26 cellular contexts compared by ENCODE assay signal in the genomic region with DNA sequence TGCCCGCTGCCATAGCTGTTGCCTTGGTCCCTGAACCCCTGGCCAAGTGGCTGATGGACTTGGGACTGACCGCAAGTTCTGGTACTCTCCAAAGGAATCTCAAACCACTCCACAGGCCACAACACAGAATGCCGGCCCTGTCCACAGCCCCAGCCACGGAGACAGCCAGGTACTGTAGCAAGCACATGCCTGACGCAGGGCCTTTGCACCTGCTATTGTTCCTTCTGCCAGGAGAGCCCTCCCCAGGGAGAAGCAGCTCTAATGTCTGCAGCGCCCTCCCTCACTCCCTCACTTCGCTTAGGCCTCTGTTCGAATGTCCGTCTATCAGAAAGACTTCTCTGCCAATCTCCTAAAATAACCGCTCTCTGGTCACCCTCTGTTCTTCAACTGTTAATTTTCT. TPM values are rescaled to one million over a fixed set of nuclear protein-coding genes. Genes with fewer than 3 reads are reported as not detected.
"Had no signal": no experiment of that assay in that cellular context is flagged by ENCODE, and none has a peak within 500 bp of the region (broad histone marks: within the 10 kb centered on the region; RNA-seq: fewer than 3 reads in every experiment).

No MANE protein-coding gene starts in this region.

- H3K27me3 ChIP-seq: colonic mucosa, dorsolateral prefrontal cortex, esophagus squamous epithelium, foreskin keratinocyte, gastrocnemius medialis, gastroesophageal sphincter, heart left ventricle, heart right ventricle had no signal

- H3K4me1 ChIP-seq: colonic mucosa, foreskin keratinocyte had no signal

- H3K4me3 ChIP-seq: colonic mucosa, coronary artery, dorsolateral prefrontal cortex, esophagus muscularis mucosa, esophagus squamous epithelium, gastrocnemius medialis, gastroesophageal sphincter, heart left ventricle, heart right ventricle had no signal

- H3K27ac ChIP-seq: colonic mucosa, coronary artery, epithelial cell of prostate, esophagus muscularis mucosa, esophagus squamous epithelium, foreskin keratinocyte, gastrocnemius medialis, gastroesophageal sphincter, heart left ventricle, heart right ventricle had no signal

- H3K9me3 ChIP-seq: colonic mucosa, esophagus muscularis mucosa, esophagus squamous epithelium, gastrocnemius medialis, gastroesophageal sphincter, heart left ventricle, heart right ventricle had no signal

- DNase-seq: colonic mucosa; cortex of kidney; dermis blood vessel endothelial cell; dorsolateral prefrontal cortex; effector CD4-positive, alpha-beta T cell; effector CD8-positive, alpha-beta T cell; effector memory CD4-positive, alpha-beta T cell; effector memory CD8-positive, alpha-beta T cell; endodermal cell; erythroblast; esophagus squamous epithelium; foreskin fibroblast; foreskin keratinocyte; foreskin melanocyte; gastrocnemius medialis; glutamatergic neuron; head of caudate nucleus; heart left ventricle; heart right ventricle had no signal

- H3K36me3 ChIP-seq: colonic mucosa, esophagus muscularis mucosa, esophagus squamous epithelium, gastrocnemius medialis, gastroesophageal sphincter, heart left ventricle, heart right ventricle had no signal

RNA-seq across cellular contexts. Expression of gene RTN4RL1, which starts 15.4 kb away (rescaled TPM):
- total RNA-seq: endothelial cell of umbilical vein, epithelial cell of proximal tubule, glomerular endothelial cell had no signal
